Comparison of ENCODE assay signal across 2 cellular contexts in genomic region chr4:156576946-156577345, GRCh38.
TF ChIP-seq lines count a peak whose summit lies in the region.

No MANE protein-coding gene starts in this region.

TF ChIP-seq in SK-N-SH treated with all-trans-retinoic acid at 6 μM for 48 hours, 23 proteins besides CTCF, POLR2A, EP300 and RAD21 (continued from another document):
- TF ChIP-seq TSHZ2 (CRISPR knock-in tag; IDR thresholded peaks at IDR 0.05) (no peak), SNAI2 (CRISPR knock-in tag; IDR thresholded peaks at IDR 0.05) (no peak), ZFP3 (CRISPR knock-in tag; IDR thresholded peaks at IDR 0.05) (no peak), ZFP30 (CRISPR knock-in tag; IDR thresholded peaks at IDR 0.05) (no peak), ESRRG (CRISPR knock-in tag; IDR thresholded peaks at IDR 0.05) (no peak), CREB5 (CRISPR knock-in tag; IDR thresholded peaks at IDR 0.05; ENCODE audit: low read depth) (no peak), PATZ1 (CRISPR knock-in tag; IDR thresholded peaks at IDR 0.05; ENCODE audit: borderline replicate concordance) (no peak), TOX (CRISPR knock-in tag; IDR thresholded peaks at IDR 0.05; ENCODE audit: borderline replicate concordance) (no peak), ZNF8 (CRISPR knock-in tag; IDR thresholded peaks at IDR 0.05) (no peak), RARB (CRISPR knock-in tag; IDR thresholded peaks at IDR 0.05) (no peak)

TF ChIP-seq in H1, 55 proteins besides CTCF, POLR2A, EP300 and RAD21 (continued from another document):
- no peak for TF ChIP-seq SP2 (IDR thresholded peaks at IDR 0.05; ENCODE audit: low read length)
- TF ChIP-seq KDM5A (IDR thresholded peaks at IDR 0.05; ENCODE audit: low read length) = no peak
